1 cellular context compared by ENCODE assay signal in genomic region chr4:6526696-6527095, GRCh38.
TF ChIP-seq lines count a peak whose summit lies in the region.

No MANE protein-coding gene starts in this region.

TF ChIP-seq in neural cell, 6 proteins besides CTCF, POLR2A, EP300 and RAD21 (continued from another document):
- TF ChIP-seq REST (IDR thresholded peaks at IDR 0.05; ENCODE audit: borderline replicate concordance) (no peak), SMC3 (conservative IDR thresholded peaks at IDR 0.05; ENCODE audit: poor library complexity) (no peak)
TF ChIP-seq in neural cell: peak in this region for 0.
